Comparison of ENCODE assay signal across 20 cellular contexts in genomic region chr15:69424748-69425413, GRCh38.
"Had no signal": no experiment of that assay in that cellular context is flagged by ENCODE, and none has a peak within 500 bp of the region (broad histone marks: within the 10 kb centered on the region; RNA-seq: fewer than 3 reads in every experiment).

No MANE protein-coding gene starts in this region.

- H3K27me3 Mint-ChIP-seq: activated naive CD8-positive, alpha-beta T cell treated with anti-CD3 and anti-CD28 coated beads, Interleukin-2, amount 10 ng/mL, durations not matched to agents 7 days and 5 days; stimulated activated memory B cell treated with anti-CD40 and anti-IgM and Interleukin-4, amounts not matched to agents 10 μg/mL and 1 μg/mL and 100 μg/mL, for 72 hours had no signal

- H3K27me3 ChIP-seq: cardiac muscle cell, dorsolateral prefrontal cortex, foreskin keratinocyte, tibial nerve, uterus had no signal

- H3K9me3 ChIP-seq: tibial nerve, uterus had no signal

- H3K9me3 Mint-ChIP-seq: activated naive CD8-positive, alpha-beta T cell treated with anti-CD3 and anti-CD28 coated beads, Interleukin-2, amount 10 ng/mL, durations not matched to agents 7 days and 5 days; activated T-helper 1 cell treated with anti-CD3 and anti-CD28 coated beads, Interleukin-12 subunit alpha, Interleukin-12 subunit beta, Interleukin-2, Interleukin-4 antibody, amounts not matched to agents 30 ng/mL and 10 ng/mL and 1 ng/mL, durations not matched to agents 14 hours and 24 hours and 36 hours; stimulated activated memory B cell treated with anti-CD40 and anti-IgM and Interleukin-4, amounts not matched to agents 10 μg/mL and 1 μg/mL and 100 μg/mL, for 72 hours had no signal

- H3K4me1 Mint-ChIP-seq: activated naive CD8-positive, alpha-beta T cell treated with anti-CD3 and anti-CD28 coated beads, Interleukin-2, amount 10 ng/mL, durations not matched to agents 7 days and 5 days; stimulated activated memory B cell treated with anti-CD40 and anti-IgM and Interleukin-4, amounts not matched to agents 10 μg/mL and 1 μg/mL and 100 μg/mL, for 72 hours had no signal

- H3K36me3 ChIP-seq: uterus had no signal

- H3K4me3 ChIP-seq: cardiac muscle cell, dorsolateral prefrontal cortex, lung, tibial nerve, uterus had no signal

- H3K4me3 Mint-ChIP-seq: activated naive CD8-positive, alpha-beta T cell treated with anti-CD3 and anti-CD28 coated beads, Interleukin-2, amount 10 ng/mL, durations not matched to agents 7 days and 5 days; activated T-helper 1 cell treated with anti-CD3 and anti-CD28 coated beads, Interleukin-12 subunit alpha, Interleukin-12 subunit beta, Interleukin-2, Interleukin-4 antibody, amounts not matched to agents 30 ng/mL and 10 ng/mL and 1 ng/mL, durations not matched to agents 14 hours and 24 hours and 36 hours; stimulated activated memory B cell treated with anti-CD40 and anti-IgM and Interleukin-4, amounts not matched to agents 10 μg/mL and 1 μg/mL and 100 μg/mL, for 72 hours had no signal

- ATAC-seq: activated CD4-positive, CD25-positive, alpha-beta regulatory T cell treated with anti-CD3 and anti-CD28 coated beads, Interleukin-2, amount 50 U/mL, for 24 hours; esophagus mucosa; foreskin keratinocyte; stimulated activated memory B cell treated with anti-CD40 and anti-IgM and Interleukin-4, amounts not matched to agents 10 μg/mL and 1 μg/mL and 100 μg/mL, for 72 hours had no signal

- H3K27ac ChIP-seq: cardiac muscle cell, dorsolateral prefrontal cortex, foreskin keratinocyte, tibial nerve, uterus had no signal

- FAIRE-seq: endometrium had no signal

- H3K27ac Mint-ChIP-seq: activated naive CD8-positive, alpha-beta T cell treated with anti-CD3 and anti-CD28 coated beads, Interleukin-2, amount 10 ng/mL, durations not matched to agents 7 days and 5 days; activated T-helper 1 cell treated with anti-CD3 and anti-CD28 coated beads, Interleukin-12 subunit alpha, Interleukin-12 subunit beta, Interleukin-2, Interleukin-4 antibody, amounts not matched to agents 30 ng/mL and 10 ng/mL and 1 ng/mL, durations not matched to agents 14 hours and 24 hours and 36 hours; stimulated activated memory B cell treated with anti-CD40 and anti-IgM and Interleukin-4, amounts not matched to agents 10 μg/mL and 1 μg/mL and 100 μg/mL, for 72 hours had no signal

- H3K36me3 Mint-ChIP-seq: stimulated activated memory B cell treated with anti-CD40 and anti-IgM and Interleukin-4, amounts not matched to agents 10 μg/mL and 1 μg/mL and 100 μg/mL, for 72 hours had no signal

- DNase-seq: activated CD4-positive, alpha-beta T cell treated with anti-CD3 and anti-CD28 coated beads, Interleukin-2, amount 50 U/mL, for 1 hour; activated CD8-positive, alpha-beta memory T cell treated with anti-CD3 and anti-CD28 coated beads for 24 hours; activated naive CD8-positive, alpha-beta T cell treated with anti-CD3 and anti-CD28 coated beads, Interleukin-2, amount 10 ng/mL, durations not matched to agents 7 days and 5 days; anterior cingulate cortex; dorsolateral prefrontal cortex; glutamatergic neuron; midbrain; stimulated activated CD4-positive, alpha-beta T cell treated with anti-CD3 and anti-CD28 coated beads, Interleukin-12 subunit alpha, Interleukin-12 subunit beta, amount 100 ng/mL, for 4 hours; stimulated activated CD4-positive, alpha-beta T cell treated with anti-CD3 and anti-CD28 coated beads, Interleukin-2, amount 100 ng/mL, for 24 hours; substantia nigra; uterus had no signal

- H3K4me1 ChIP-seq: uterus had no signal
